ENCODE assay signal across 8 cellular contexts in the genomic region with DNA sequence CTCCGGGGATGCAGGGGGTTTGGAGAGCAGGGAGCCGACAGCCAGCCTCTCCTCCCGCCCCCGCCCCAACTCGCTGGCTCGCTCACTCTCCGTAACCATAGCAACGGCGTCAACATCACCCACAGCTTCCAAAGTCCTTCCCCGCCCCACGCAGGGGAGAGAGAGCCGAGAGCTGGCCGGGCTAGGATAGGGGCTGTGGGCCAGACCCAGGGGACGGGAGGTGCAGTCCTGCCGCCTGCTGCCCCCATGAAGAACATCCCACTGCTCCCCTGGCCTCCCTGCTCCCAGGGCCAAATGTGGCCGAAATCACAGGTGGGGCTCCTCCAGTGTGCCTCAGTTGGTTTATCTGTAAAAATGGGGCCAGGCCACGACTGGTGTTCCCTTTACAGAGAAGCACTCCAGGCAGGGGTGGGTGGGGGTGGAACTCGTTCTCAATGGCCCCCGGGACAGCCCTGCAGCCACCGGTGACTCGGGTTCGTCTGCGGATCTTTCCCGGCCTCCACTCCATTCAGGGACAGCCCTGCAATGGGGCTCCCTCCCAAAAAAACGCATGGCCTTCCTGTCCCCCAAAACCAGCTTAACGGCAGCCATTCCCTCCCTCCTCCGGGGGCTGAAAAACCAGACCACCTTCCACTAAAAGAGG. TPM values are rescaled to one million over a fixed set of nuclear protein-coding genes. Genes with fewer than 3 reads are reported as not detected.
DNase-seq lines count a peak whose midpoint lies in the region; ATAC-seq, FAIRE-seq and TF ChIP-seq lines count a peak whose summit lies in the region.

No MANE protein-coding gene starts in this region.

- RAD21 ChIA-PET in GM12878 (lab: Charles Lee; ENCODE audit: unreplicated experiment): interaction anchor here (0.6 kb wide), 1 partner anchor 23 kb away, joined by 3 read pairs; no protein-coding TSS in a partner anchor

- no TSS peak for BruUV-seq in PC-9 (replicated peaks; lab: Mats Ljungman, UMichigan)
- no TSS peak for BruUV-seq in GM12878 (replicated peaks; lab: Mats Ljungman, UMichigan)

- TF ChIP-seq POLR2A in GM12878 (IDR thresholded peaks at IDR 0.05; ENCODE audit: low read depth, low read length): no peak

- SMC1A ChIA-PET in GM12878 (lab: Charles Lee; ENCODE audit: uncharacterized antibody, unreplicated experiment): no interaction called here

- no peak overlapping the region for H3K27ac ChIP-seq in PC-9
- no peak overlapping the region for H3K27ac ChIP-seq in GM12878 (ENCODE audit: control insufficient read depth, insufficient read depth)

- no peak for FAIRE-seq in GM12878 (lab: Jason Lieb, UNC)

- H3K9me3 ChIP-seq in PC-9 (ENCODE audit: insufficient read depth, low read depth) (no peaks in the 10 kb centered on the region), GM12878 (replicated peaks; ENCODE audit: control insufficient read depth, insufficient read depth, low read length) (no peaks in the 10 kb centered on the region)

- TF ChIP-seq EP300 in GM12878 (IDR thresholded peaks at IDR 0.05; ENCODE audit: borderline replicate concordance in 1 of 2, control insufficient read depth in 1 of 2, low read depth in 2 of 2, low read length in 2 of 2): no peak

- H4K20me1 ChIP-seq in PC-9 (ENCODE audit: insufficient read depth) (peaks cover 46% of the 10 kb centered on the region), GM12878 (ENCODE audit: control insufficient read depth, insufficient read depth) (peaks cover 7% of the 10 kb centered on the region; the same call in 1 of the 2 replicates)

- WGBS in GM12878 (ENCODE audit: insufficient coverage, insufficient replicate concordance, low lambda C conversion rate, missing lambda C conversion rate): 42% methylated on average over 24 of the region's 27 CpGs

- TF ChIP-seq RAD21 in GM12878 (IDR thresholded peaks at IDR 0.05; ENCODE audit: insufficient read depth, low read depth, low read length): no peak

- H3K9ac ChIP-seq in GM12878 (ENCODE audit: control insufficient read depth, insufficient read depth, low read length): peak overlapping the region; percentile 17; the same call in 1 of the 2 replicates

- H3K4me2 ChIP-seq in PC-9 (peak overlapping the region; percentile 93), GM12878 (ENCODE audit: control insufficient read depth, insufficient read depth) (peak overlapping the region; percentile 72)

- in situ Hi-C loops in GM12878 (cut with MboI): loop anchor here (25.0 kb wide), 1 partner anchor 1502 kb away; a partner anchor contains a TSS

- H3K27me3 ChIP-seq in PC-9 (ENCODE audit: insufficient read depth, low read depth): no peaks in the 10 kb centered on the region
- H3K27me3 ChIP-seq in GM12878 (replicated peaks in 1 of 2; ENCODE audit: control insufficient read depth in 2 of 2, insufficient read depth in 2 of 2, low read length in 1 of 2): no peaks in the 10 kb centered on the region

- H3K79me2 ChIP-seq in PC-9 (ENCODE audit: low read depth) (peaks cover 67% of the 10 kb centered on the region), GM12878 (ENCODE audit: control insufficient read depth, insufficient read depth, low read length) (peaks cover 74% of the 10 kb centered on the region)

- POLR2A ChIA-PET in PC-9 (lab: Charles Lee; ENCODE audit: unreplicated experiment): no interaction called here
- POLR2A ChIA-PET in GM12878 (lab: Charles Lee): interaction anchor here (0.6 to 1.2 kb wide), 2 partner anchors 16 to 171 kb away, joined by 3 read pairs; no protein-coding TSS in a partner anchor

- TF ChIP-seq CTCF in PC-9 (conservative IDR thresholded peaks at IDR 0.05) (no peak), GM12878 (IDR thresholded peaks at IDR 0.05 in 2 of 3, conservative IDR thresholded peaks at IDR 0.05 in 1 of 3; ENCODE audit: control insufficient read depth in 2 of 3, extremely low read depth in 1 of 3, insufficient read depth in 1 of 3, low read depth in 3 of 3, low read length in 3 of 3) (no peak)

- CTCF ChIA-PET in PC-9 (lab: Charles Lee): no interaction called here
- CTCF ChIA-PET in GM12878 (lab: Yijun Ruan, JAX): interaction anchor here (0.6 kb wide), 1 partner anchor 37 kb away, joined by 3 read pairs; no protein-coding TSS in a partner anchor

- ATAC-seq in GM12878: no peak
- no peak for ATAC-seq in stimulated activated naive CD8-positive, alpha-beta T cell treated with anti-CD3 and anti-CD28 coated beads, Interleukin-15, Interleukin-2, amounts not matched to agents 100 U/mL and 50 U/mL, for 24 hours
- ATAC-seq in HG03045 (IDR thresholded peaks at IDR 0.05; ENCODE audit: unreplicated experiment): no peak
- no peak for ATAC-seq in HG03520 (IDR thresholded peaks at IDR 0.05; ENCODE audit: unreplicated experiment)

- intact Hi-C loops in PC-9 (cut with micrococcal nuclease; ENCODE audit: unreplicated experiment) (no loop called here), GM12878 (cut with micrococcal nuclease; ENCODE audit: unreplicated experiment) (no loop called here)

- peak; percentile 83 for DNase-seq in NCI-H82 (lab: John Stamatoyannopoulos, UW)
- DNase-seq in NCI-H82 treated with DMSO at 0.1 percent for 48 hours (lab: John Stamatoyannopoulos, UW; ENCODE audit: unreplicated experiment): no peak
- DNase-seq in PC-9: peak in 1 of 2 experiments; percentile 36
- DNase-seq in GM12878 (ENCODE audit: low read depth, low spot score): no peak
- peak; percentile 76 for DNase-seq in iris pigment epithelial cell (ENCODE audit: low read depth)
- DNase-seq in stimulated activated naive CD8-positive, alpha-beta T cell treated with anti-CD3 and anti-CD28 coated beads, Interleukin-15, Interleukin-2, amounts not matched to agents 100 U/mL and 50 U/mL, for 24 hours: peak; percentile 55

- no peaks in the 10 kb centered on the region for H3K36me3 ChIP-seq in PC-9 (ENCODE audit: low read depth)
- peaks cover 0 to 1% of the 10 kb centered on the region in 2 experiments; a peak in 1 of 4 replicates for H3K36me3 ChIP-seq in GM12878 (ENCODE audit: control insufficient read depth in 2 of 2, insufficient read depth in 2 of 2, low read length in 1 of 2)

- H3F3A ChIP-seq in PC-9 (ENCODE audit: insufficient read depth, low read depth): peaks cover 8% of the 10 kb centered on the region; the same call in 1 of the 2 replicates

- H3K4me3 ChIP-seq in PC-9: peak overlapping the region; percentile 81
- H3K4me3 ChIP-seq in GM12878: peak overlapping the region; percentile 94; the same call in 1 of the 2 replicates

- H3K4me1 ChIP-seq in PC-9 (replicated peaks; ENCODE audit: insufficient read depth): peaks cover 17% of the 10 kb centered on the region
- H3K4me1 ChIP-seq in GM12878 (ENCODE audit: control insufficient read depth, insufficient read depth, low read length): peaks cover 7% of the 10 kb centered on the region

- no peaks in the 10 kb centered on the region for H3K9me2 ChIP-seq in PC-9 (ENCODE audit: insufficient read depth)

- H2AFZ ChIP-seq in PC-9 (no peak overlapping the region), GM12878 (ENCODE audit: control insufficient read depth, low read depth, low read length) (no peak overlapping the region)

RNA-seq across cellular contexts. Expression of a gene that starts 3.1 kb away (rescaled TPM):
- total RNA-seq in PC-9 (2021) (26.7 and 41.2 TPM in 2 replicates), GM12878 (2014; rRNA removed) (5.4 and 6.2 TPM in 2 replicates), GM12878 (2014; rRNA removed; fragmentation: Illumina TruSeq; extraction: Trizol) (2.2 and 2.6 TPM in 2 replicates), GM12878 (2021) (37.6 and 41.2 TPM in 2 replicates)
- total RNA-seq in GM12878 (2013; cell fraction: nucleolus; rRNA removed): 4.1 and 5.1 TPM in 2 replicates
- 2.1 TPM for polyA plus RNA-seq in GM12878 (2011; ENCODE audit: low read depth)
- polyA plus RNA-seq in GM12878 (2011; rRNA removed) (0.89 and 1.6 TPM in 2 replicates), GM12878 (2014; fragmentation: Illumina TruSeq; extraction: Trizol) (0.57 and 2.6 TPM in 2 replicates), GM12878 (2014; fragmentation: Nextera tagmentation; extraction: Ambion mirVana) (under 1 TPM; 0.03 to 0.24 TPM), GM12878 (2014; rRNA removed) (13.4 and 13.7 TPM in 2 replicates), GM12878 (2016; fragmentation: Nextera tagmentation; extraction: Ambion mirVana) (1 to 10 TPM; 2.1 to 2.5 TPM)
- polyA plus RNA-seq in GM12878 (2011; cell fraction: cytosol; rRNA removed): 4.1 and 7.5 TPM in 2 replicates
- polyA plus RNA-seq in GM12878 (2011; cell fraction: nucleus; rRNA removed): 11.3 and 26.9 TPM in 2 replicates
- polyA plus RNA-seq in GM12878 (2012): 9.1 and 13.8 TPM in 2 replicates
- 0.59 and 1.9 TPM in 2 replicates for polyA minus RNA-seq in GM12878 (2011; rRNA and poly(A)+ RNA removed)
- 4.9 and 7.4 TPM in 2 replicates for polyA minus RNA-seq in GM12878 (2011; cell fraction: cytosol; rRNA and poly(A)+ RNA removed)
- 1.5 and 6.3 TPM in 2 replicates for polyA minus RNA-seq in GM12878 (2011; cell fraction: nucleus; rRNA and poly(A)+ RNA removed)

RNA-seq across cellular contexts. Expression of a gene that starts 12.0 kb away (rescaled TPM):
- total RNA-seq in PC-9 (2021) (25.6 and 25.8 TPM in 2 replicates), GM12878 (2014; rRNA removed) (5.2 and 11.7 TPM in 2 replicates), GM12878 (2014; rRNA removed; fragmentation: Illumina TruSeq; extraction: Trizol) (6.4 and 8.5 TPM in 2 replicates), GM12878 (2021) (38.1 and 45.2 TPM in 2 replicates)
- 47.1 and 50.6 TPM in 2 replicates for total RNA-seq in GM12878 (2013; cell fraction: nucleolus; rRNA removed)
- 8.9 TPM for polyA plus RNA-seq in GM12878 (2011; ENCODE audit: low read depth)
- polyA plus RNA-seq in GM12878 (2011; rRNA removed) (2.7 and 9.5 TPM in 2 replicates), GM12878 (2014; fragmentation: Illumina TruSeq; extraction: Trizol) (4.0 and 8.2 TPM in 2 replicates), GM12878 (2014; fragmentation: Nextera tagmentation; extraction: Ambion mirVana) (under 1 TPM; 0.03 to 0.64 TPM), GM12878 (2014; rRNA removed) (31.3 and 38.2 TPM in 2 replicates), GM12878 (2016; fragmentation: Nextera tagmentation; extraction: Ambion mirVana) (1 to 10 TPM; 3.7 to 8.4 TPM)
- 16.1 and 17.2 TPM in 2 replicates for polyA plus RNA-seq in GM12878 (2011; cell fraction: cytosol; rRNA removed)
- 52.3 and 81.1 TPM in 2 replicates for polyA plus RNA-seq in GM12878 (2011; cell fraction: nucleus; rRNA removed)
- polyA plus RNA-seq in GM12878 (2012): 23.8 and 34.3 TPM in 2 replicates
- polyA minus RNA-seq in GM12878 (2011; rRNA and poly(A)+ RNA removed): 9.6 and 10.0 TPM in 2 replicates
- 10.0 and 14.4 TPM in 2 replicates for polyA minus RNA-seq in GM12878 (2011; cell fraction: cytosol; rRNA and poly(A)+ RNA removed)
- polyA minus RNA-seq in GM12878 (2011; cell fraction: nucleus; rRNA and poly(A)+ RNA removed): 7.4 and 15.0 TPM in 2 replicates

RNA-seq across cellular contexts. Expression of a gene that starts 25.0 kb away (rescaled TPM):
- total RNA-seq in PC-9 (2021) (33.0 and 35.9 TPM in 2 replicates), GM12878 (2014; rRNA removed) (109 and 126 TPM in 2 replicates), GM12878 (2014; rRNA removed; fragmentation: Illumina TruSeq; extraction: Trizol) (5.6 and 7.0 TPM in 2 replicates), GM12878 (2021) (72.6 and 77.6 TPM in 2 replicates)
- 25.8 and 29.5 TPM in 2 replicates for total RNA-seq in GM12878 (2013; cell fraction: nucleolus; rRNA removed)
- 8.6 TPM for polyA plus RNA-seq in GM12878 (2011; ENCODE audit: low read depth)
- polyA plus RNA-seq in GM12878 (2011; rRNA removed) (7.7 and 25.3 TPM in 2 replicates), GM12878 (2014; fragmentation: Illumina TruSeq; extraction: Trizol) (0.87 and 2.5 TPM in 2 replicates), GM12878 (2014; fragmentation: Nextera tagmentation; extraction: Ambion mirVana) (under 1 TPM in 1 of 2 experiments, not detected in 1; 0.13 TPM), GM12878 (2014; rRNA removed) (84.5 and 105 TPM in 2 replicates), GM12878 (2016; fragmentation: Nextera tagmentation; extraction: Ambion mirVana) (10 to 100 TPM; 28.8 to 45.7 TPM)
- polyA plus RNA-seq in GM12878 (2011; cell fraction: cytosol; rRNA removed): 45.6 and 92.1 TPM in 2 replicates
- 158 and 188 TPM in 2 replicates for polyA plus RNA-seq in GM12878 (2011; cell fraction: nucleus; rRNA removed)
- polyA plus RNA-seq in GM12878 (2012): 36.2 and 44.0 TPM in 2 replicates
- polyA minus RNA-seq in GM12878 (2011; rRNA and poly(A)+ RNA removed): 22.4 and 32.0 TPM in 2 replicates
- polyA minus RNA-seq in GM12878 (2011; cell fraction: cytosol; rRNA and poly(A)+ RNA removed): 21.4 and 26.9 TPM in 2 replicates
- 13.5 and 18.1 TPM in 2 replicates for polyA minus RNA-seq in GM12878 (2011; cell fraction: nucleus; rRNA and poly(A)+ RNA removed)

RNA-seq across cellular contexts. Expression of a gene that starts 44.9 kb away (rescaled TPM):
- total RNA-seq in PC-9 (2021) (7.8 and 10.1 TPM in 2 replicates), GM12878 (2014; rRNA removed) (3.8 and 5.6 TPM in 2 replicates), GM12878 (2014; rRNA removed; fragmentation: Illumina TruSeq; extraction: Trizol) (0.27 TPM in 1 of 2 replicates, not detected in the other), GM12878 (2021) (11.6 and 11.8 TPM in 2 replicates)
- total RNA-seq in GM12878 (2013; cell fraction: nucleolus; rRNA removed): 26.1 and 30.8 TPM in 2 replicates
- 0.54 TPM for polyA plus RNA-seq in GM12878 (2011; ENCODE audit: low read depth)
- polyA plus RNA-seq in GM12878 (2011; rRNA removed) (0.13 and 0.46 TPM in 2 replicates), GM12878 (2014; fragmentation: Illumina TruSeq; extraction: Trizol) (not detected in 2 replicates), GM12878 (2014; fragmentation: Nextera tagmentation; extraction: Ambion mirVana) (not detected), GM12878 (2014; rRNA removed) (11.0 and 13.2 TPM in 2 replicates), GM12878 (2016; fragmentation: Nextera tagmentation; extraction: Ambion mirVana) (1 to 10 TPM; 7.7 to 8.9 TPM)
- polyA plus RNA-seq in GM12878 (2011; cell fraction: cytosol; rRNA removed): 1.1 and 2.1 TPM in 2 replicates
- 5.4 and 12.3 TPM in 2 replicates for polyA plus RNA-seq in GM12878 (2011; cell fraction: nucleus; rRNA removed)
- 3.0 and 3.7 TPM in 2 replicates for polyA plus RNA-seq in GM12878 (2012)
- 0.62 TPM in 1 of 2 replicates, not detected in the other for polyA minus RNA-seq in GM12878 (2011; rRNA and poly(A)+ RNA removed)
- 1.1 and 1.5 TPM in 2 replicates for polyA minus RNA-seq in GM12878 (2011; cell fraction: cytosol; rRNA and poly(A)+ RNA removed)
- 1.9 and 4.9 TPM in 2 replicates for polyA minus RNA-seq in GM12878 (2011; cell fraction: nucleus; rRNA and poly(A)+ RNA removed)

RNA-seq across cellular contexts. Expression of a gene that starts 44.9 kb away (rescaled TPM):
- 61.7 and 69.8 TPM in 2 replicates for total RNA-seq in PC-9 (2021)
- total RNA-seq in GM12878 (2013; cell fraction: nucleolus; rRNA removed): 42.9 and 44.9 TPM in 2 replicates
- 16.9 and 19.3 TPM in 2 replicates for total RNA-seq in GM12878 (2014; rRNA removed)
- 6.5 and 7.0 TPM in 2 replicates for total RNA-seq in GM12878 (2014; rRNA removed; fragmentation: Illumina TruSeq; extraction: Trizol)
- 34.7 and 38.7 TPM in 2 replicates for total RNA-seq in GM12878 (2021)
- polyA plus RNA-seq in GM12878 (2011; ENCODE audit: low read depth): 8.1 TPM
- polyA plus RNA-seq in GM12878 (2011; rRNA removed): 2.7 and 5.6 TPM in 2 replicates
- 6.9 and 10.0 TPM in 2 replicates for polyA plus RNA-seq in GM12878 (2011; cell fraction: cytosol; rRNA removed)
- polyA plus RNA-seq in GM12878 (2011; cell fraction: nucleus; rRNA removed): 28.6 and 39.7 TPM in 2 replicates
- polyA plus RNA-seq in GM12878 (2012): 21.9 and 26.7 TPM in 2 replicates
- polyA plus RNA-seq in GM12878 (2014; fragmentation: Illumina TruSeq; extraction: Trizol): 5.1 and 8.7 TPM in 2 replicates
- 1 to 10 TPM in 1 of 2 experiments, under 1 TPM in 1; 0.63 to 2.3 TPM for polyA plus RNA-seq in GM12878 (2014; fragmentation: Nextera tagmentation; extraction: Ambion mirVana)
- 24.4 and 33.2 TPM in 2 replicates for polyA plus RNA-seq in GM12878 (2014; rRNA removed)
- polyA plus RNA-seq in GM12878 (2016; fragmentation: Nextera tagmentation; extraction: Ambion mirVana): 10 to 100 TPM; 33.8 to 34.4 TPM
- 3.1 and 15.0 TPM in 2 replicates for polyA minus RNA-seq in GM12878 (2011; rRNA and poly(A)+ RNA removed)
- 7.0 and 10.7 TPM in 2 replicates for polyA minus RNA-seq in GM12878 (2011; cell fraction: cytosol; rRNA and poly(A)+ RNA removed)
- 9.1 and 17.2 TPM in 2 replicates for polyA minus RNA-seq in GM12878 (2011; cell fraction: nucleus; rRNA and poly(A)+ RNA removed)

Comparison
In these comparisons a context has a peak if more than half of its experiments do, and no peak if none do; other contexts are left out.
1. DNase-seq: peak in NCI-H82 (single experiment), iris pigment epithelial cell (single experiment) and stimulated activated naive CD8-positive, alpha-beta T cell treated with anti-CD3 and anti-CD28 coated beads, Interleukin-15, Interleukin-2, amounts not matched to agents 100 U/mL and 50 U/mL, for 24 hours (single experiment); none in NCI-H82 treated with DMSO at 0.1 percent for 48 hours (single experiment) and GM12878 (single experiment).